8 cellular contexts compared by ENCODE assay signal in genomic region chr3:63993653-63994079, GRCh38. TPM values are rescaled to one million over a fixed set of nuclear protein-coding genes. Genes with fewer than 3 reads are reported as not detected.
DNase-seq lines count a peak whose midpoint lies in the region; ATAC-seq, FAIRE-seq and TF ChIP-seq lines count a peak whose summit lies in the region.

No MANE protein-coding gene starts in this region.

- H3K36me3 ChIP-seq in OCI-LY3 (replicated peaks; ENCODE audit: low read depth, low read length), result peaks cover 82% of the 10 kb centered on the region
- H3K36me3 ChIP-seq in neutrophil, result peaks cover 100% of the 10 kb centered on the region
- H3K36me3 ChIP-seq in upper lobe of left lung, result peaks cover 25 to 93% (median 59%) of the 10 kb centered on the region in 4 donors

- ATAC-seq in GM19397 (IDR thresholded peaks at IDR 0.05; ENCODE audit: unreplicated experiment) (peak; percentile 81), HG03521 (IDR thresholded peaks at IDR 0.05; ENCODE audit: unreplicated experiment) (peak; percentile 84), upper lobe of left lung (ENCODE audit: low FRiP score in 2 of 2) (peak; percentile 91 to 93)
- peak; percentile 85 for ATAC-seq in activated T-helper 17 cell treated with anti-CD3 and anti-CD28 coated beads, Interleukin-2, amount 50 U/mL, for 72 hours (replicated peaks)

- no peak overlapping the region for H3K4me3 Mint-ChIP-seq in activated T-helper 17 cell treated with anti-CD3 and anti-CD28 coated beads, Interleukin-2, amount 50 U/mL, for 72 hours

- H3K4me2 ChIP-seq in OCI-LY3 (ENCODE audit: low read length), result no peak overlapping the region

- TF ChIP-seq EP300 in upper lobe of left lung (IDR thresholded peaks at IDR 0.05), result no peak

- FAIRE-seq in D721Med (lab: Jason Lieb, UNC), result peak; percentile 86

- H3K27ac Mint-ChIP-seq in activated T-helper 17 cell treated with anti-CD3 and anti-CD28 coated beads, Interleukin-2, amount 50 U/mL, for 72 hours, result peak overlapping the region; percentile 19

- no peaks in the 10 kb centered on the region for H3K27me3 ChIP-seq in OCI-LY3 (ENCODE audit: low read depth, low read length)
- H3K27me3 ChIP-seq in neutrophil, result no peaks in the 10 kb centered on the region
- no peaks in the 10 kb centered on the region for H3K27me3 ChIP-seq in upper lobe of left lung

- WGBS in upper lobe of left lung, 2 donors, result 35% methylated on average over 3 of the region's 3 CpGs

- 0 out of 2 replicates have a peak, but pooled peaks cover 4% of the 10 kb centered on the region for H4K20me1 ChIP-seq in OCI-LY3 (ENCODE audit: insufficient read depth, low read length)

- no peaks in the 10 kb centered on the region for H3K27me3 Mint-ChIP-seq in activated T-helper 17 cell treated with anti-CD3 and anti-CD28 coated beads, Interleukin-2, amount 50 U/mL, for 72 hours

- H3K79me2 ChIP-seq in OCI-LY3 (ENCODE audit: low read length), result no peaks in the 10 kb centered on the region; the same call in 1 of the 2 replicates

- no peaks in the 10 kb centered on the region for H3K9me3 Mint-ChIP-seq in activated T-helper 17 cell treated with anti-CD3 and anti-CD28 coated beads, Interleukin-2, amount 50 U/mL, for 72 hours

- no peak for TF ChIP-seq POLR2A in upper lobe of left lung (IDR thresholded peaks at IDR 0.05)

- H3K27ac ChIP-seq in OCI-LY3 (ENCODE audit: low read length) (no peak overlapping the region), neutrophil (peak overlapping the region; percentile 35), upper lobe of left lung (peak overlapping the region in 1 of 4 donors; percentile 43)

- no peak overlapping the region for H3K4me3 ChIP-seq in OCI-LY3 (ENCODE audit: low read length)
- H3K4me3 ChIP-seq in neutrophil (ENCODE audit: low read depth in 1 of 2, low read length in 1 of 2), result no peak overlapping the region
- H3K4me3 ChIP-seq in upper lobe of left lung, result no peak overlapping the region

- peak; percentile 98 for TF ChIP-seq CTCF in D721Med (IDR thresholded peaks at IDR 0.05; ENCODE audit: insufficient read depth, missing control alignments)
- peak; percentile 90 for TF ChIP-seq CTCF in OCI-LY3 (IDR thresholded peaks at IDR 0.05; ENCODE audit: low read depth, low read length)
- peak; percentile 87 for TF ChIP-seq CTCF in neutrophil (IDR thresholded peaks at IDR 0.05)
- peak; percentile 88 to 95 (median 92) for TF ChIP-seq CTCF in upper lobe of left lung (IDR thresholded peaks at IDR 0.05)

- no peak overlapping the region for H3K9ac ChIP-seq in OCI-LY3 (ENCODE audit: low read length)

- DNase-seq in D721Med (ENCODE audit: insufficient read length, low spot score), result peak; percentile 59
- peak; percentile 71 for DNase-seq in fibroblast of the conjunctiva (ENCODE audit: low read depth)
- peak in 1 of 2 donors; percentile 79 for DNase-seq in upper lobe of left lung

- H3K4me1 Mint-ChIP-seq in activated T-helper 17 cell treated with anti-CD3 and anti-CD28 coated beads, Interleukin-2, amount 50 U/mL, for 72 hours, result peaks cover 18% of the 10 kb centered on the region

- no peak overlapping the region for H2AFZ ChIP-seq in OCI-LY3 (ENCODE audit: low read depth, low read length)

- no peaks in the 10 kb centered on the region for H3K9me3 ChIP-seq in OCI-LY3 (ENCODE audit: insufficient read depth, low read length)
- H3K9me3 ChIP-seq in neutrophil, result no peaks in the 10 kb centered on the region
- H3K9me3 ChIP-seq in upper lobe of left lung, result no peaks in the 10 kb centered on the region

- H3K4me1 ChIP-seq in OCI-LY3 (ENCODE audit: low read length) (peaks cover 10% of the 10 kb centered on the region), neutrophil (ENCODE audit: control insufficient read depth in 1 of 2, insufficient read depth in 1 of 2, low read depth in 1 of 2, low read length in 1 of 2) (peaks cover 16 to 20% of the 10 kb centered on the region in 2 experiments), upper lobe of left lung (peaks cover 0 to 11% (median 7%) of the 10 kb centered on the region in 4 donors)

- H3K36me3 Mint-ChIP-seq in activated T-helper 17 cell treated with anti-CD3 and anti-CD28 coated beads, Interleukin-2, amount 50 U/mL, for 72 hours (ENCODE audit: low read depth), result peaks cover 97% of the 10 kb centered on the region

RNA-seq across cellular contexts. Expression of gene PSMD6, which starts 29.6 kb away (rescaled TPM):
- 100 to 1,000 TPM in 1 of 2 donors, 10 to 100 TPM in 1; 79.4 to 113 TPM for total RNA-seq in activated T-helper 17 cell treated with anti-CD3 and anti-CD28 coated beads, Interleukin-2, amount 50 U/mL, for 72 hours
- 10 to 100 TPM; 41.2 to 69.3 (median 58.6) TPM for total RNA-seq in upper lobe of left lung
